10 cellular contexts compared by ENCODE assay signal in the genomic region with DNA sequence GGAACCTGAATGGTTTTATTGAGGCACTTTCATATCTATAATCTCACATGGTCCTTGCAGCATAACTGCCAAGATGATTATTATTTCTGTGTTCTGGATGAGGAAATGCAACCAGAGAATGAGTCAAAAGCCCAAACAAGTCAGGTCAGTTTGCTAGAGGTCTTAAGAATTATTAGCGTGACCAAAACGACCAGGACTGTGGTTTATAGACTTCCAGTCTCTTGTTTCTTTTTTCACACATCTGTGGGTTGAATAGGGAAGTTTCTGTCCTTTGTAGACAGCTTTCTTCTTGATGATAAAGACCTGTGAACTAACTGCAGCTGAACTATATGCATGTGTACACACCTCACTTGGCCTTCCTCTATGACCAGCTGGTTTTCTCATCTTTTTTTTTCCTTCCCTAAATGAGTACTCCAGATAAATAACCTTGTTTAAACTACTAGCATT. TPM values are rescaled to one million over a fixed set of nuclear protein-coding genes. Genes with fewer than 3 reads are reported as not detected.
DNase-seq lines count a peak whose midpoint lies in the region; ATAC-seq and TF ChIP-seq lines count a peak whose summit lies in the region.
"Had no signal": no experiment of that assay in that cellular context is flagged by ENCODE, and none has a peak within 500 bp of the region (broad histone marks: within the 10 kb centered on the region; RNA-seq: fewer than 3 reads in every experiment).

No MANE protein-coding gene starts in this region.

- no peaks in the 10 kb centered on the region for H3K36me3 ChIP-seq in aorta (ENCODE audit: control insufficient read depth in 1 of 2, insufficient read depth in 2 of 2, low read length in 1 of 2)
- H3K36me3 ChIP-seq in left lung = no peaks in the 10 kb centered on the region

- ATAC-seq in GM18867 (IDR thresholded peaks at IDR 0.05; ENCODE audit: unreplicated experiment) (peak; percentile 96), GM21825 (IDR thresholded peaks at IDR 0.05; ENCODE audit: unreplicated experiment) (peak; percentile 86), HG03520 (IDR thresholded peaks at IDR 0.05; ENCODE audit: unreplicated experiment) (peak; percentile 81), sciatic nerve (no peak), aorta (ENCODE audit: low FRiP score) (no peak), left lung (no peak)
- ATAC-seq: activated T-cell treated with anti-CD3 and anti-CD28 coated beads, Interleukin-2, amount 50 U/mL, for 4 hours had no signal

- H3K27me3 ChIP-seq in aorta (ENCODE audit: control insufficient read depth in 1 of 2, insufficient read depth in 2 of 2, low read length in 1 of 2) (no peaks in the 10 kb centered on the region), left lung (peaks cover 0 to 6% of the 10 kb centered on the region in 2 donors)

- intact Hi-C loops in sciatic nerve (cut with DNase I) (no loop called here), aorta (cut with DNase I) (no loop called here), left lung (cut with DNase I) (no loop called here)

- WGBS in aorta, 2 donors = 54 to 55% methylated on average over 2 of the region's 2 CpGs

- DNase-seq in fibroblast of villous mesenchyme (ENCODE audit: low read depth) (peak; percentile 6), HCEC 1CT (no peak), sciatic nerve (ENCODE audit: low spot score) (no peak), aorta (no peak), left lung (no peak)
- DNase-seq: activated T-cell treated with anti-CD3 and anti-CD28 coated beads, Interleukin-2, amount 50 U/mL, for 4 hours; mesenchymal stem cell had no signal

- no peak overlapping the region for H3K27ac ChIP-seq in aorta (ENCODE audit: low read depth in 1 of 2, low read length in 2 of 2)
- no peak overlapping the region for H3K27ac ChIP-seq in left lung

- H3K9me3 ChIP-seq in aorta (ENCODE audit: control insufficient read depth, low read length) (no peaks in the 10 kb centered on the region), left lung (no peaks in the 10 kb centered on the region)

- H3K4me3 ChIP-seq in fibroblast of villous mesenchyme (ENCODE audit: low read depth, low read length) (no peak overlapping the region), aorta (ENCODE audit: low read length in 2 of 2) (no peak overlapping the region), left lung (no peak overlapping the region)

- TF ChIP-seq CTCF in fibroblast of villous mesenchyme (IDR thresholded peaks at IDR 0.05; ENCODE audit: insufficient read depth, low read depth, low read length) (no peak), left lung (IDR thresholded peaks at IDR 0.05) (no peak)

- H3K4me1 ChIP-seq in aorta (ENCODE audit: control insufficient read depth in 1 of 2, insufficient read depth in 2 of 2, low read length in 2 of 2) (no peaks in the 10 kb centered on the region), left lung (no peaks in the 10 kb centered on the region)

RNA-seq across cellular contexts. Expression of a gene that starts 13.9 kb away (rescaled TPM):
- total RNA-seq in fibroblast of villous mesenchyme (7.7 and 9.5 TPM in 2 replicates), sciatic nerve (9.4 TPM), aorta (10 to 100 TPM in 1 of 2 donors, 1 to 10 TPM in 1; 4.2 to 11.1 TPM), left lung (1 to 10 TPM; 2.2 to 3.2 TPM)
- polyA plus RNA-seq in aorta = 1 to 10 TPM; 1.0 to 1.5 TPM

Comparison
In these comparisons a context has a peak if more than half of its experiments do, and no peak if none do; other contexts are left out.
1. ATAC-seq: peak in GM18867 (single experiment), GM21825 (single experiment) and HG03520 (single experiment); none in sciatic nerve (single experiment), aorta (single experiment) and left lung (single experiment).